15 cellular contexts compared by ENCODE assay signal in the genomic region with DNA sequence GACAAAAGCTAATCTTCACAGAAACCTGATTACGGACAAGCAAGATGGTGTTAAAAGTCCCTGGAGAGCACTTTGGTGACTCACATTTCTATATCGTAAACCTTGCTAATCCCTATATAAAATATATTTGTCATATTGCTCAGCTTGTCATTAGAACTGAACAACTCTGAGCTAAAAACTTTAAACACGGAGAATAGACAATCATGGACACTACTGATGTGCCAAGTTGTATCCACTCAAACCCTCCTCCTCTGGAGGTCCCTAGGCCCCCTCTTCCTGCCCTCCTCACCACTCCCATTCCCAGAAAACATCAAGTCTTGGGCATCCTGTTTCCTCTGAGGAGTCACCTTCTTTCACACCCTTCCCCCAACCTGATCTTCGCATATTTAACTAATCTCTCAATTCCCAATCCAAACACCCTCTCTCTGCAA.
A peak's percentile ranks its signal among the peaks of the same experiment; 100 is the strongest.
DNase-seq lines count a peak whose midpoint lies in the region; ATAC-seq and TF ChIP-seq lines count a peak whose summit lies in the region.
"Had no signal": no experiment of that assay in that cellular context is flagged by ENCODE, and none has a peak within 500 bp of the region (broad histone marks: within the 10 kb centered on the region; RNA-seq: fewer than 3 reads in every experiment).

No MANE protein-coding gene starts in this region.

- no peaks in the 10 kb centered on the region for H3K27me3 ChIP-seq in PC-3 (ENCODE audit: low read length)
- no peaks in the 10 kb centered on the region for H3K27me3 ChIP-seq in smooth muscle cell (ENCODE audit: low read depth)
- H3K27me3 ChIP-seq: colonic mucosa, ovary had no signal

- H3K79me2 ChIP-seq in PC-3 (ENCODE audit: low read length) = no peaks in the 10 kb centered on the region
- no peaks in the 10 kb centered on the region for H3K79me2 ChIP-seq in smooth muscle cell (ENCODE audit: low read depth)

- H3F3A ChIP-seq in PC-3 (ENCODE audit: low read length, unreplicated experiment) (peaks cover 9% of the 10 kb centered on the region), smooth muscle cell (ENCODE audit: low read depth) (no peaks in the 10 kb centered on the region)

- peak overlapping the region; percentile 99 for H3K27ac ChIP-seq in PC-3 (ENCODE audit: low read length)
- H3K27ac ChIP-seq in smooth muscle cell (ENCODE audit: low read depth) = peak overlapping the region; percentile 88
- H3K27ac ChIP-seq: C4-2B had no signal

- H3K4me1 ChIP-seq in PC-3 (ENCODE audit: insufficient read depth, low read length) (peaks cover 46% of the 10 kb centered on the region), smooth muscle cell (ENCODE audit: low read depth) (peaks cover 6% of the 10 kb centered on the region)
- H3K4me1 ChIP-seq: colonic mucosa had no signal

- no peaks in the 10 kb centered on the region for H4K20me1 ChIP-seq in PC-3 (ENCODE audit: low read length)
- no peaks in the 10 kb centered on the region for H4K20me1 ChIP-seq in smooth muscle cell (ENCODE audit: low read depth)

- H3K36me3 ChIP-seq in PC-3 (ENCODE audit: low read depth, low read length) (no peaks in the 10 kb centered on the region), smooth muscle cell (ENCODE audit: low read depth) (no peaks in the 10 kb centered on the region)
- H3K36me3 ChIP-seq: colonic mucosa, ovary had no signal

- H3K4me2 ChIP-seq in PC-3 (ENCODE audit: low read length) = peak overlapping the region; percentile 73
- H3K4me2 ChIP-seq in smooth muscle cell = no peak overlapping the region

- CTCF ChIA-PET in PC-3 (lab: Charles Lee) = interaction anchor here (0.6 kb wide), 1 partner anchor 177 kb away, joined by 3 read pairs; no protein-coding TSS in a partner anchor

- no TSS peak for BruUV-seq in PC-3 (replicated peaks; lab: Mats Ljungman, UMichigan)

- intact Hi-C loops in PC-3 (cut with micrococcal nuclease) = loop anchor here (2.0 to 5.0 kb wide), 2 partner anchors 21 to 862 kb away; no protein-coding TSS in a partner anchor
- intact Hi-C loops in left colon (cut with DNase I, micrococcal nuclease) = no loop called here

- POLR2A ChIA-PET in PC-3 (lab: Charles Lee; ENCODE audit: unreplicated experiment) = no interaction called here

- no peaks in the 10 kb centered on the region for H3K9me2 ChIP-seq in PC-3 (replicated peaks; ENCODE audit: low read length)

- peak; percentile 12 for DNase-seq in ELF-1 (ENCODE audit: low read depth, low spot score)
- DNase-seq in PC-3 = peak; percentile 63
- DNase-seq in fibroblast of villous mesenchyme (ENCODE audit: low read depth) = peak; percentile 36
- DNase-seq in smooth muscle cell (lab: John Stamatoyannopoulos, UW; ENCODE audit: unreplicated experiment) = no peak
- DNase-seq in stimulated activated CD4-positive, alpha-beta T cell treated with anti-CD3 and anti-CD28 coated beads, Interleukin-15, amount 100 ng/mL, for 24 hours = no peak
- no peak for DNase-seq in left colon
- no peak for DNase-seq in NCI-H526 (lab: John Stamatoyannopoulos, UW)
- DNase-seq: activated CD4-positive, CD25-positive, alpha-beta regulatory T cell treated with anti-CD3 and anti-CD28 coated beads, Interleukin-2, amount 50 U/mL, for 72 hours; activated naive CD8-positive, alpha-beta T cell treated with anti-CD3 and anti-CD28 coated beads, Interleukin-2, amount 50 U/mL, for 24 hours; colonic mucosa; Kasumi-1; NCI-H1930; ovary had no signal

- H3K9me3 ChIP-seq in PC-3 (ENCODE audit: low read length) = no peaks in the 10 kb centered on the region
- no peaks in the 10 kb centered on the region for H3K9me3 ChIP-seq in smooth muscle cell (replicated peaks; ENCODE audit: low read depth)
- H3K9me3 ChIP-seq: colonic mucosa, ovary had no signal

- H3K9ac ChIP-seq in PC-3 (ENCODE audit: low read length) (peak overlapping the region; percentile 91), smooth muscle cell (ENCODE audit: low read depth) (no peak overlapping the region)

- ATAC-seq in PC-3 = peak; percentile 25
- no peak for ATAC-seq in left colon
- no peak for ATAC-seq in HG03469 (IDR thresholded peaks at IDR 0.05; ENCODE audit: unreplicated experiment)
- ATAC-seq: activated naive CD8-positive, alpha-beta T cell treated with anti-CD3 and anti-CD28 coated beads, Interleukin-2, amount 50 U/mL, for 24 hours had no signal

- H2AFZ ChIP-seq in PC-3 (ENCODE audit: low read length) (peak overlapping the region; percentile 31; the same call in 1 of the 2 replicates), smooth muscle cell (ENCODE audit: low read depth) (peak overlapping the region; percentile 52)

- H3K4me3 ChIP-seq in PC-3 (ENCODE audit: low read length) (peak overlapping the region; percentile 13; the same call in 1 of the 2 replicates), fibroblast of villous mesenchyme (ENCODE audit: low read depth, low read length) (no peak overlapping the region), smooth muscle cell (no peak overlapping the region)
- H3K4me3 ChIP-seq: colonic mucosa, ovary had no signal

- no peak for TF ChIP-seq CTCF in PC-3 (conservative IDR thresholded peaks at IDR 0.05; ENCODE audit: low read depth, low read length)
- TF ChIP-seq CTCF in fibroblast of villous mesenchyme (IDR thresholded peaks at IDR 0.05; ENCODE audit: insufficient read depth, low read depth, low read length) = no peak
- no peak for TF ChIP-seq CTCF in smooth muscle cell (IDR thresholded peaks at IDR 0.05; ENCODE audit: borderline replicate concordance, insufficient read depth, poor library complexity, severe bottlenecking)

- 51% methylated on average over 4 of the region's 4 CpGs for WGBS in smooth muscle cell (ENCODE audit: low lambda C conversion rate)

Comparison
In these comparisons a context has a peak if more than half of its experiments do, and no peak if none do; other contexts are left out.
1. DNase-seq: peak in ELF-1 (single experiment), PC-3 (single experiment) and fibroblast of villous mesenchyme (single experiment); none in smooth muscle cell (single experiment), stimulated activated CD4-positive, alpha-beta T cell treated with anti-CD3 and anti-CD28 coated beads, Interleukin-15, amount 100 ng/mL, for 24 hours (single experiment), left colon (0 of 2) and NCI-H526 (0 of 2).